11 cellular contexts compared by ENCODE assay signal in genomic region chr4:175671491-175671934, GRCh38.
A peak's percentile ranks its signal among the peaks of the same experiment; 100 is the strongest.
DNase-seq lines count a peak whose midpoint lies in the region; ATAC-seq and TF ChIP-seq lines count a peak whose summit lies in the region.
"Had no signal": no experiment of that assay in that cellular context is flagged by ENCODE, and none has a peak within 500 bp of the region (broad histone marks: within the 10 kb centered on the region; RNA-seq: fewer than 3 reads in every experiment).

No MANE protein-coding gene starts in this region.

- H3K9ac ChIP-seq in iPS-15b (ENCODE audit: low read depth, low read length) (no peak overlapping the region), skeletal muscle satellite cell (ENCODE audit: low read depth, low read length) (no peak overlapping the region)

- H3K27ac ChIP-seq in GM23338 (ENCODE audit: low read depth): no peak overlapping the region
- H3K27ac ChIP-seq: epithelial cell of prostate had no signal

- H3K9me3 Mint-ChIP-seq in GM23338: peaks cover 5% of the 10 kb centered on the region

- H3K79me2 ChIP-seq in GM23338 (replicated peaks; ENCODE audit: insufficient read depth): no peaks in the 10 kb centered on the region

- H3K36me3 ChIP-seq in GM23338 (ENCODE audit: insufficient read depth): no peaks in the 10 kb centered on the region
- H3K36me3 ChIP-seq in iPS-15b (ENCODE audit: control insufficient read depth, insufficient read depth, low read length): no peaks in the 10 kb centered on the region
- no peaks in the 10 kb centered on the region for H3K36me3 ChIP-seq in skeletal muscle satellite cell (ENCODE audit: insufficient read depth, low read length)

- DNase-seq in GM23338 (ENCODE audit: low spot score): peak; percentile 69
- no peak for DNase-seq in COLO668 (lab: John Stamatoyannopoulos, UW; ENCODE audit: unreplicated experiment)
- DNase-seq in activated naive CD4-positive, alpha-beta T cell treated with Interleukin-2 at 50 U/mL for 16 hours: no peak
- DNase-seq in NCI-H2171 treated with DMSO at 0.1 percent for 48 hours (lab: John Stamatoyannopoulos, UW): no peak
- DNase-seq: natural killer cell, SHP77 had no signal

- H2AFZ ChIP-seq in GM23338: peak overlapping the region; percentile 66

- H3K4me1 Mint-ChIP-seq in GM23338: peaks cover 28% of the 10 kb centered on the region
- H3K4me1 Mint-ChIP-seq: natural killer cell had no signal

- H3F3A ChIP-seq in GM23338 (replicated peaks; ENCODE audit: low read depth): no peaks in the 10 kb centered on the region

- H3K27me3 ChIP-seq in GM23338 (ENCODE audit: insufficient read depth): no peaks in the 10 kb centered on the region
- H3K27me3 ChIP-seq in iPS-15b (ENCODE audit: control insufficient read depth, insufficient read depth, low read length): no peaks in the 10 kb centered on the region
- no peaks in the 10 kb centered on the region for H3K27me3 ChIP-seq in skeletal muscle satellite cell (ENCODE audit: control insufficient read depth, insufficient read depth, low read length)

- H3K27me3 Mint-ChIP-seq in GM23338 (ENCODE audit: insufficient read depth, low read depth, poor library complexity): peaks cover 4% of the 10 kb centered on the region

- no peak for TF ChIP-seq CTCF in GM23338 (conservative IDR thresholded peaks at IDR 0.05; ENCODE audit: low read depth in 2 of 2)

- H4K20me1 ChIP-seq in GM23338 (replicated peaks; ENCODE audit: insufficient read depth): no peaks in the 10 kb centered on the region

- peak overlapping the region; percentile 78 for H3K27ac Mint-ChIP-seq in GM23338
- H3K27ac Mint-ChIP-seq: natural killer cell had no signal

- peak overlapping the region; percentile 31; the same call in 1 of the 2 replicates for H3K4me3 ChIP-seq in GM23338
- H3K4me3 ChIP-seq in iPS-15b (ENCODE audit: low read depth, low read length): peak overlapping the region; percentile 33
- peak overlapping the region; percentile 60 for H3K4me3 ChIP-seq in skeletal muscle satellite cell (ENCODE audit: low read length)

- H3K4me2 ChIP-seq in GM23338 (peak overlapping the region; percentile 67), skeletal muscle satellite cell (ENCODE audit: low read length) (peak overlapping the region; percentile 73)

- H3K9me2 ChIP-seq in GM23338 (ENCODE audit: insufficient read depth): no peaks in the 10 kb centered on the region

- H3K36me3 Mint-ChIP-seq in GM23338 (ENCODE audit: low read depth): peaks cover 6% of the 10 kb centered on the region
- H3K36me3 Mint-ChIP-seq: natural killer cell had no signal

- H3K4me1 ChIP-seq in GM23338 (ENCODE audit: insufficient read depth): peaks cover 27% of the 10 kb centered on the region
- peaks cover 16% of the 10 kb centered on the region for H3K4me1 ChIP-seq in iPS-15b (ENCODE audit: control insufficient read depth, insufficient read depth, low read length)
- no peaks in the 10 kb centered on the region for H3K4me1 ChIP-seq in skeletal muscle satellite cell (ENCODE audit: control insufficient read depth, insufficient read depth, low read length)

- H3K9me3 ChIP-seq in iPS-15b (ENCODE audit: control insufficient read depth, insufficient read depth, low read length) (no peaks in the 10 kb centered on the region), skeletal muscle satellite cell (replicated peaks; ENCODE audit: low read length) (no peaks in the 10 kb centered on the region)

- ATAC-seq in GM23338 (peak; percentile 100), SK-N-SH treated with all-trans-retinoic acid at 6 μM for 48 hours (peak; percentile 74), HG03025 (IDR thresholded peaks at IDR 0.05; ENCODE audit: low FRiP score, unreplicated experiment) (no peak)
- ATAC-seq: natural killer cell had no signal

- H3K4me3 Mint-ChIP-seq in GM23338: peak overlapping the region; percentile 63
- H3K4me3 Mint-ChIP-seq: natural killer cell had no signal

TF ChIP-seq in GM23338, 12 proteins besides CTCF, POLR2A, EP300 and RAD21 (continues in another document):
- TF ChIP-seq STAT1 (IDR thresholded peaks at IDR 0.05; ENCODE audit: unreplicated experiment): no peak
- TF ChIP-seq NANOG (IDR thresholded peaks at IDR 0.05; ENCODE audit: borderline replicate concordance): no peak
- no peak for TF ChIP-seq EZH2phosphoT487 (IDR thresholded peaks at IDR 0.05; ENCODE audit: unreplicated experiment)
- TF ChIP-seq EZH2 (IDR thresholded peaks at IDR 0.05; ENCODE audit: low read depth, unreplicated experiment): no peak
- no peak for TF ChIP-seq ZNF331 (CRISPR knock-in tag; IDR thresholded peaks at IDR 0.05; ENCODE audit: low read depth)

TF ChIP-seq in SK-N-SH treated with all-trans-retinoic acid at 6 μM for 48 hours, 23 proteins besides CTCF, POLR2A, EP300 and RAD21:
- TF ChIP-seq ZFP30 (CRISPR knock-in tag; IDR thresholded peaks at IDR 0.05) (no peak), TCF4 (CRISPR knock-in tag; IDR thresholded peaks at IDR 0.05; ENCODE audit: borderline replicate concordance) (no peak), ZNF70 (CRISPR knock-in tag; IDR thresholded peaks at IDR 0.05) (no peak), BACH2 (CRISPR knock-in tag; IDR thresholded peaks at IDR 0.05; ENCODE audit: borderline replicate concordance) (no peak), ESRRG (CRISPR knock-in tag; IDR thresholded peaks at IDR 0.05) (no peak)
- TF ChIP-seq, protein P1, sequence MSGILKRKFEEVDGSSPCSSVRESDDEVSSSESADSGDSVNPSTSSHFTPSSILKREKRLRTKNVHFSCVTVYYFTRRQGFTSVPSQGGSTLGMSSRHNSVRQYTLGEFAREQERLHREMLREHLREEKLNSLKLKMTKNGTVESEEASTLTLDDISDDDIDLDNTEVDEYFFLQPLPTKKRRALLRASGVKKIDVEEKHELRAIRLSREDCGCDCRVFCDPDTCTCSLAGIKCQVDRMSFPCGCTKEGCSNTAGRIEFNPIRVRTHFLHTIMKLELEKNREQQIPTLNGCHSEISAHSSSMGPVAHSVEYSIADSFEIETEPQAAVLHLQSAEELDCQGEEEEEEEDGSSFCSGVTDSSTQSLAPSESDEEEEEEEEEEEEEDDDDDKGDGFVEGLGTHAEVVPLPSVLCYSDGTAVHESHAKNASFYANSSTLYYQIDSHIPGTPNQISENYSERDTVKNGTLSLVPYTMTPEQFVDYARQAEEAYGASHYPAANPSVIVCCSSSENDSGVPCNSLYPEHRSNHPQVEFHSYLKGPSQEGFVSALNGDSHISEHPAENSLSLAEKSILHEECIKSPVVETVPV (CRISPR knock-in tag; IDR thresholded peaks at IDR 0.05): no peak
